Comparison of ENCODE assay signal across 8 cellular contexts in the genomic region with DNA sequence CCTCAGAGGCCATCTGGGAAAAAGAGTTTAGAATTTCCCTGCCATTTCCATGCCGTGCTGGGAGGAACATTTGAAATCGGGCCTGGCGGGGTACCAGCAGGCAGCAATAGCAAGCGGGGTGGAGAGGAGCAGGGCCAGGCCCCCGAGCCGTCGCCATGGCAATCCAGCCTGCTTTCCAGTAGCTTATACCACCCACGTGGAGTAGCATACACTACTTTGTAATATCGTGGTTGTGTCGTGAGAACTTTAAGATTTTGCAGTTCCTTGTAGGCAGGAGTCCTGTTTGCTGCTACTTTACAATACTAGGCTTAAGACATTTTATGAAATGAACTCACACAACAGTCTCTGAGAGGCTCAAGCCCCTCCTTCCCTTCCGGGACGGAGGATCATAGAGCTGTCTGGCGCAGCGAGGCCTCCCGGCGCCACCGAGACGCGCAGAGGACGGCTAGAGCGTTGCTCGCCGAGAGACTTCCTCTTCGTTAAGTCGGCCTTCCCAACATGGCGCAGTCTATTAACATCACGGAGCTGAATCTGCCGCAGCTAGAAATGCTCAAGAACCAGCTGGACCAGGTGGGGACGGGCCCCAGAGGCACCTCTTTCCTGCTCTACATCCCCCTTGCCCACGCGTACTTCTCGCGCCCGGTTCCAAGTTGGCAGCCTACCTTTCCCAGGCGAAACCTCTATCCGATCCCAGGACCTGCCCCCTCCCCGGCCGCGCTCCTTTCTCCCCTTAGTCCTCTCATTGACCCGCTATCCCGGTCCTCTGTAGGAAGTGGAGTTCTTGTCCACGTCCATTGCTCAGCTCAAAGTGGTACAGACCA. TPM values are rescaled to one million over a fixed set of nuclear protein-coding genes. Genes with fewer than 3 reads are reported as not detected.
DNase-seq lines count a peak whose midpoint lies in the region; ATAC-seq and TF ChIP-seq lines count a peak whose summit lies in the region.

PFDN5 (plus strand) TSS at position 473 of the 821 bp plus-strand sequence; CDS start at position 499, 26 bp downstream.

- CTCF ChIA-PET in BJ (lab: Yijun Ruan, JAX): interaction anchor here (0.6 to 6.3 kb wide), 9 partner anchors 8 to 204 kb away, joined by 3 to 39 read pairs (median 5); partner anchors contain the start of genes AAAS and MAP3K12

- H3K36me3 Mint-ChIP-seq in dendritic cell treated with granulocyte-macrophage colony-stimulating factor and Interleukin-4, amounts not matched to agents 40 ng/mL and 50 ng/mL, for 4 days (ENCODE audit: low read depth): peaks cover 87% of the 10 kb centered on the region

- no peaks in the 10 kb centered on the region for H3K9me3 Mint-ChIP-seq in dendritic cell treated with granulocyte-macrophage colony-stimulating factor and Interleukin-4, amounts not matched to agents 40 ng/mL and 50 ng/mL, for 4 days

- peak; percentile 17; the same call in 1 of the 2 replicates for TF ChIP-seq CTCF in BJ (IDR thresholded peaks at IDR 0.05; ENCODE audit: insufficient read depth, low read depth, low read length)
- TF ChIP-seq CTCF in left lung (IDR thresholded peaks at IDR 0.05): peak in 1 of 2 donors; percentile 51

- H3K4me1 Mint-ChIP-seq in dendritic cell treated with granulocyte-macrophage colony-stimulating factor and Interleukin-4, amounts not matched to agents 40 ng/mL and 50 ng/mL, for 4 days (ENCODE audit: low read depth): peaks cover 50% of the 10 kb centered on the region

- peak within 1 kb of the TSS; percentile 88 to 92 for H3K27ac ChIP-seq in left lung

- H3K27me3 Mint-ChIP-seq in dendritic cell treated with granulocyte-macrophage colony-stimulating factor and Interleukin-4, amounts not matched to agents 40 ng/mL and 50 ng/mL, for 4 days: no peaks in the 10 kb centered on the region

- H3K36me3 ChIP-seq in BJ (ENCODE audit: control insufficient read depth, insufficient read depth, low read length): no peaks in the 10 kb centered on the region; the same call in 1 of the 2 replicates
- H3K36me3 ChIP-seq in left lung: peaks cover 0 to 12% of the 10 kb centered on the region in 2 donors

- DNase-seq in BJ (ENCODE audit: low read depth) (peak; percentile 81), NCI-H526 treated with DMSO at 0.1 percent for 48 hours (lab: John Stamatoyannopoulos, UW) (peak; percentile 71), left lung (peak; percentile 94 to 98)
- peak; percentile 83 for DNase-seq in activated CD4-positive, alpha-beta T cell treated with anti-CD3 and anti-CD28 coated beads, Interleukin-2, amount 50 U/mL, for 1 hour
- DNase-seq in stimulated activated CD4-positive, alpha-beta T cell treated with anti-CD3 and anti-CD28 coated beads, Interleukin-2, amount 100 ng/mL, for 48 hours: peak; percentile 75 to 79

- peaks cover 19 to 51% of the 10 kb centered on the region in 2 donors for H3K4me1 ChIP-seq in left lung

- no peaks in the 10 kb centered on the region for H3K9me3 ChIP-seq in left lung

- H3K4me3 ChIP-seq in BJ (ENCODE audit: low read depth, low read length) (peak within 1 kb of the TSS; percentile 69), left lung (peak within 1 kb of the TSS; percentile 65 to 75)

- peak within 1 kb of the TSS; percentile 92 for H3K27ac Mint-ChIP-seq in dendritic cell treated with granulocyte-macrophage colony-stimulating factor and Interleukin-4, amounts not matched to agents 40 ng/mL and 50 ng/mL, for 4 days

- intact Hi-C loops in dendritic cell treated with granulocyte-macrophage colony-stimulating factor and Interleukin-4, amounts not matched to agents 40 ng/mL and 50 ng/mL, for 4 days (cut with micrococcal nuclease): loop anchor here (5.0 kb wide), 1 partner anchor 43 kb away; a partner anchor contains a TSS
- intact Hi-C loops in left lung (cut with DNase I): no loop called here

- POLR2A ChIA-PET in BJ (lab: Charles Lee): interaction anchor here (1.1 kb wide), 1 partner anchor 76 kb away, joined by 6 read pairs; no protein-coding TSS in a partner anchor

- H3K27me3 ChIP-seq in BJ (ENCODE audit: control insufficient read depth, insufficient read depth, low read length): no peaks in the 10 kb centered on the region
- H3K27me3 ChIP-seq in left lung: no peaks in the 10 kb centered on the region

- ATAC-seq in GM19324 (IDR thresholded peaks at IDR 0.05; ENCODE audit: low FRiP score, unreplicated experiment) (peak; percentile 74), HG03469 (IDR thresholded peaks at IDR 0.05; ENCODE audit: unreplicated experiment) (peak; percentile 66), left lung (peak; percentile 92)

- H3K4me3 Mint-ChIP-seq in dendritic cell treated with granulocyte-macrophage colony-stimulating factor and Interleukin-4, amounts not matched to agents 40 ng/mL and 50 ng/mL, for 4 days: peak within 1 kb of the TSS; percentile 94

RNA-seq across cellular contexts. Expression of gene PFDN5, which starts in this region (rescaled TPM):
- polyA plus RNA-seq in BJ (2011; rRNA removed): 965 and 1,130 TPM in 2 replicates
- 129 and 175 TPM in 2 replicates for polyA minus RNA-seq in BJ (2011; rRNA and poly(A)+ RNA removed)
- total RNA-seq in left lung: 100 to 1,000 TPM; 321 to 370 TPM

Comparison
In these comparisons a context has a peak if more than half of its experiments do, and no peak if none do; other contexts are left out.
1. Peak in every context shown above with its lines: DNase-seq, ATAC-seq, H3K4me3 ChIP-seq and H3K27ac ChIP-seq.